In genomic region chr1:152623203-152623844, GRCh38 we compare ENCODE assay signal across 12 cellular contexts. TPM values are rescaled to one million over a fixed set of nuclear protein-coding genes. Genes with fewer than 3 reads are reported as not detected.
DNase-seq lines count a peak whose midpoint lies in the region; ATAC-seq, FAIRE-seq and TF ChIP-seq lines count a peak whose summit lies in the region.
"Had no signal": no experiment of that assay in that cellular context is flagged by ENCODE, and none has a peak within 500 bp of the region (broad histone marks: within the 10 kb centered on the region; RNA-seq: fewer than 3 reads in every experiment).

No MANE protein-coding gene starts in this region.

- H3K27me3 ChIP-seq in BLaER1 treated with 17β-estradiol and CSF1 and Interleukin-3, amounts not matched to agents 10 nM and 100 nM = no peaks in the 10 kb centered on the region
- H3K27me3 ChIP-seq in SJCRH30 = no peaks in the 10 kb centered on the region
- H3K27me3 ChIP-seq in right lobe of liver = no peaks in the 10 kb centered on the region

- H3K4me2 ChIP-seq in BLaER1 treated with 17β-estradiol and CSF1 and Interleukin-3, amounts not matched to agents 10 nM and 100 nM = peak overlapping the region; percentile 35 to 72 (median 57)

- DNase-seq in GM12891 (ENCODE audit: insufficient read length, low spot score) (peak; percentile 35), SJCRH30 (peak; percentile 34 to 50), right lobe of liver (peak in 2 of 3 donors; percentile 51 to 57), GOT3 (lab: John Stamatoyannopoulos, UW) (no peak), D341Med (ENCODE audit: low spot score) (no peak), COR-L47 (lab: John Stamatoyannopoulos, UW) (no peak)
- DNase-seq: caudate nucleus, hippocampal formation had no signal

- TF ChIP-seq POLR2A in GM12891 (IDR thresholded peaks at IDR 0.05; ENCODE audit: low read depth, low read length) (no peak), right lobe of liver (IDR thresholded peaks at IDR 0.05) (no peak)

- peaks cover 17 to 29% (median 24%) of the 10 kb centered on the region in 10 experiments for H3K4me1 ChIP-seq in BLaER1 treated with 17β-estradiol and CSF1 and Interleukin-3, amounts not matched to agents 10 nM and 100 nM
- H3K4me1 ChIP-seq in SJCRH30 = peaks cover 7% of the 10 kb centered on the region
- H3K4me1 ChIP-seq in right lobe of liver = no peaks in the 10 kb centered on the region

- peak overlapping the region in 1 of 11 experiments; percentile 28; a peak in 1 of 22 replicates for H3K9ac ChIP-seq in BLaER1 treated with 17β-estradiol and CSF1 and Interleukin-3, amounts not matched to agents 10 nM and 100 nM

- 59% methylated on average over 7 of the region's 29 CpGs for WGBS in right lobe of liver (ENCODE audit: insufficient coverage, low coverage, low lambda C conversion rate, missing lambda C conversion rate)

- H4K20me1 ChIP-seq in BLaER1 treated with 17β-estradiol and CSF1 and Interleukin-3, amounts not matched to agents 10 nM and 100 nM = no peaks in the 10 kb centered on the region

- 0 out of 22 replicates have a peak, but pooled peaks cover 0 to 8% (median 0%) of the 10 kb centered on the region in 11 experiments for H3K36me3 ChIP-seq in BLaER1 treated with 17β-estradiol and CSF1 and Interleukin-3, amounts not matched to agents 10 nM and 100 nM
- H3K36me3 ChIP-seq in SJCRH30 = no peaks in the 10 kb centered on the region
- no peaks in the 10 kb centered on the region for H3K36me3 ChIP-seq in right lobe of liver

- 0 out of 20 replicates have a peak overlapping the region, but pooled peaks of 1 of the 10 experiments have one; percentile 24 for H3K4me3 ChIP-seq in BLaER1 treated with 17β-estradiol and CSF1 and Interleukin-3, amounts not matched to agents 10 nM and 100 nM
- H3K4me3 ChIP-seq in SJCRH30 (no peak overlapping the region), right lobe of liver (no peak overlapping the region)

- intact Hi-C loops in right lobe of liver (cut with DNase I) = no loop called here

- peak in 3 of 4 donors; percentile 10 to 68 (median 45) for ATAC-seq in right lobe of liver
- ATAC-seq in HG02571 (IDR thresholded peaks at IDR 0.05; ENCODE audit: unreplicated experiment) = no peak
- ATAC-seq: activated CD4-positive, CD25-positive, alpha-beta regulatory T cell treated with anti-CD3 and anti-CD28 coated beads, Interleukin-2, amount 50 U/mL, for 24 hours had no signal

- H3K27ac ChIP-seq in BLaER1 treated with 17β-estradiol and CSF1 and Interleukin-3, amounts not matched to agents 10 nM and 100 nM = peak overlapping the region in 8 of 11 experiments; percentile 2 to 59 (median 31); a peak in 10 of 22 replicates
- H3K27ac ChIP-seq in SJCRH30 (peak overlapping the region; percentile 23), right lobe of liver (no peak overlapping the region)

- no peak for FAIRE-seq in GM12891 (lab: Jason Lieb, UNC)

- TF ChIP-seq CTCF in right lobe of liver (IDR thresholded peaks at IDR 0.05) = peak in 1 of 4 donors; percentile 40

- H3K9me3 ChIP-seq in BLaER1 treated with 17β-estradiol and CSF1 and Interleukin-3, amounts not matched to agents 10 nM and 100 nM (replicated peaks in 1 of 11) = peaks cover 20 to 32% (median 27%) of the 10 kb centered on the region in 11 experiments
- H3K9me3 ChIP-seq in SJCRH30 (replicated peaks) (no peaks in the 10 kb centered on the region), right lobe of liver (no peaks in the 10 kb centered on the region)

TF ChIP-seq in GM12891, 5 proteins besides CTCF, POLR2A, EP300 and RAD21:
- TF ChIP-seq TAF1 (IDR thresholded peaks at IDR 0.05; ENCODE audit: low read depth, low read length) (no peak), POU2F2 (IDR thresholded peaks at IDR 0.05; ENCODE audit: low read depth, low read length) (no peak), POLR2AphosphoS5 (IDR thresholded peaks at IDR 0.05; ENCODE audit: low read depth, low read length) (no peak), SPI1 (IDR thresholded peaks at IDR 0.05; ENCODE audit: low read depth, low read length) (no peak), PAX5 (IDR thresholded peaks at IDR 0.05; ENCODE audit: insufficient read depth, low read length, severe bottlenecking) (no peak)

RNA-seq across cellular contexts. Expression of gene LCE3A, which starts 0.4 kb away (rescaled TPM):
- not detected for polyA plus RNA-seq in GM12891 (2012; ENCODE audit: low read depth, missing spikeins)
- not detected in 2 replicates for total RNA-seq in SJCRH30 (2014; rRNA removed; shearing (Covaris generic))
- total RNA-seq in right lobe of liver = not detected
- total RNA-seq: NCI-H460 had no signal

RNA-seq across cellular contexts. Expression of gene LCE3B, which starts 9.7 kb away (rescaled TPM):
- polyA plus RNA-seq in GM12891 (2012; ENCODE audit: low read depth, missing spikeins) = not detected
- not detected in 2 replicates for total RNA-seq in SJCRH30 (2014; rRNA removed; shearing (Covaris generic))
- total RNA-seq in right lobe of liver = not detected
- total RNA-seq: NCI-H460 had no signal

RNA-seq across cellular contexts. Expression of gene LCE3C, which starts 23.3 kb away (rescaled TPM):
- polyA plus RNA-seq in GM12891 (2012; ENCODE audit: low read depth, missing spikeins) = not detected
- total RNA-seq in SJCRH30 (2014; rRNA removed; shearing (Covaris generic)) = not detected in 2 replicates
- not detected for total RNA-seq in right lobe of liver
- total RNA-seq: NCI-H460 had no signal

RNA-seq across cellular contexts. Expression of gene LCE2D, which starts 39.9 kb away (rescaled TPM):
- polyA plus RNA-seq in GM12891 (2012; ENCODE audit: low read depth, missing spikeins) = not detected
- not detected in 2 replicates for total RNA-seq in SJCRH30 (2014; rRNA removed; shearing (Covaris generic))
- not detected for total RNA-seq in right lobe of liver
- total RNA-seq: NCI-H460 had no signal

RNA-seq across cellular contexts. Expression of gene LCE3D, which starts 43.0 kb away (rescaled TPM):
- not detected for polyA plus RNA-seq in GM12891 (2012; ENCODE audit: low read depth, missing spikeins)
- total RNA-seq in SJCRH30 (2014; rRNA removed; shearing (Covaris generic)) = not detected in 2 replicates
- not detected for total RNA-seq in right lobe of liver
- total RNA-seq: NCI-H460 had no signal

Comparison
In these comparisons a context has a peak if more than half of its experiments do, and no peak if none do; other contexts are left out.
1. H3K27ac ChIP-seq: peak in BLaER1 treated with 17β-estradiol and CSF1 and Interleukin-3, amounts not matched to agents 10 nM and 100 nM (8 of 11) and SJCRH30 (single experiment); none in right lobe of liver (0 of 3).
2. DNase-seq: peak in GM12891 (single experiment), SJCRH30 (2 of 2) and right lobe of liver (2 of 3); none in GOT3 (single experiment), D341Med (single experiment) and COR-L47 (single experiment).